Comparison of ENCODE assay signal across 9 cellular contexts in genomic region chr1:223230161-223230881, GRCh38.
A peak's percentile ranks its signal among the peaks of the same experiment; 100 is the strongest.
DNase-seq lines count a peak whose midpoint lies in the region; ATAC-seq lines count a peak whose summit lies in the region.
"Had no signal": no experiment of that assay in that cellular context is flagged by ENCODE, and none has a peak within 500 bp of the region (broad histone marks: within the 10 kb centered on the region; RNA-seq: fewer than 3 reads in every experiment).

No MANE protein-coding gene starts in this region.

- in situ Hi-C loops in G401 (cut with HindIII; ENCODE audit: low sequenced_read_pairs), result no loop called here

- peak overlapping the region; percentile 92 for H3K27ac Mint-ChIP-seq in activated naive CD4-positive, alpha-beta T cell treated with anti-CD3 and anti-CD28 coated beads, Interleukin-2, amount 10 ng/mL, durations not matched to agents 7 days and 5 days

- H3K27me3 Mint-ChIP-seq in activated naive CD4-positive, alpha-beta T cell treated with anti-CD3 and anti-CD28 coated beads, Interleukin-2, amount 10 ng/mL, durations not matched to agents 7 days and 5 days, result peaks cover 4% of the 10 kb centered on the region

- H3K4me3 Mint-ChIP-seq in activated naive CD4-positive, alpha-beta T cell treated with anti-CD3 and anti-CD28 coated beads, Interleukin-2, amount 10 ng/mL, durations not matched to agents 7 days and 5 days, result peak overlapping the region; percentile 2
- H3K4me3 Mint-ChIP-seq: naive B cell had no signal

- H3K4me1 Mint-ChIP-seq in activated naive CD4-positive, alpha-beta T cell treated with anti-CD3 and anti-CD28 coated beads, Interleukin-2, amount 10 ng/mL, durations not matched to agents 7 days and 5 days, result peaks cover 40% of the 10 kb centered on the region
- H3K4me1 Mint-ChIP-seq: naive B cell had no signal

- CTCF ChIA-PET in activated naive CD4-positive, alpha-beta T cell treated with anti-CD3 and anti-CD28 coated beads, Interleukin-2, amount 10 ng/mL, durations not matched to agents 7 days and 5 days (lab: Charles Lee), result interaction anchor here (1.5 kb wide), 1 partner anchor 97 kb away, joined by 4 read pairs; no protein-coding TSS in a partner anchor

- no peaks in the 10 kb centered on the region for H3K36me3 Mint-ChIP-seq in activated naive CD4-positive, alpha-beta T cell treated with anti-CD3 and anti-CD28 coated beads, Interleukin-2, amount 10 ng/mL, durations not matched to agents 7 days and 5 days
- H3K36me3 Mint-ChIP-seq: naive B cell had no signal

- peak; percentile 79 for DNase-seq in AG20443 (ENCODE audit: low spot score)
- DNase-seq in LHCN-M2 (ENCODE audit: low read depth), result peak; percentile 85
- DNase-seq in activated naive CD4-positive, alpha-beta T cell treated with anti-CD3 and anti-CD28 coated beads, Interleukin-2, amount 10 ng/mL, durations not matched to agents 7 days and 5 days, result peak; percentile 48
- DNase-seq in islet precursor cell, result peak; percentile 91
- no peak for DNase-seq in G401 (ENCODE audit: low spot score)
- no peak for DNase-seq in left ventricle myocardium superior
- DNase-seq: naive B cell had no signal

- H3K9me3 Mint-ChIP-seq in activated naive CD4-positive, alpha-beta T cell treated with anti-CD3 and anti-CD28 coated beads, Interleukin-2, amount 10 ng/mL, durations not matched to agents 7 days and 5 days, result no peaks in the 10 kb centered on the region

- ATAC-seq in HG03095 (IDR thresholded peaks at IDR 0.05; ENCODE audit: unreplicated experiment), result no peak
- no peak for ATAC-seq in left ventricle myocardium superior
- ATAC-seq in GM18867 (IDR thresholded peaks at IDR 0.05; ENCODE audit: unreplicated experiment), result no peak

- intact Hi-C loops in left ventricle myocardium superior (cut with micrococcal nuclease), result no loop called here

Comparison
In these comparisons a context has a peak if more than half of its experiments do, and no peak if none do; other contexts are left out.
1. DNase-seq: peak in AG20443 (single experiment), LHCN-M2 (single experiment), activated naive CD4-positive, alpha-beta T cell treated with anti-CD3 and anti-CD28 coated beads, Interleukin-2, amount 10 ng/mL, durations not matched to agents 7 days and 5 days (single experiment) and islet precursor cell (single experiment); none in G401 (single experiment) and left ventricle myocardium superior (single experiment).